ENCODE assay signal across 9 cellular contexts in genomic region chr10:90288403-90288933, GRCh38.
DNase-seq lines count a peak whose midpoint lies in the region; ATAC-seq and TF ChIP-seq lines count a peak whose summit lies in the region.
"Had no signal": no experiment of that assay in that cellular context is flagged by ENCODE, and none has a peak within 500 bp of the region (broad histone marks: within the 10 kb centered on the region; RNA-seq: fewer than 3 reads in every experiment).

No MANE protein-coding gene starts in this region.

- peak; percentile 12 for DNase-seq in GM12865 (ENCODE audit: low read depth)
- DNase-seq in MV-4-11 (lab: John Stamatoyannopoulos, UW) = peak; percentile 83
- peak; percentile 57 for DNase-seq in dermis blood vessel endothelial cell
- DNase-seq in myocyte (ENCODE audit: low read depth) = peak; percentile 21
- DNase-seq in NCI-H510A treated with DMSO at 0.1 percent for 48 hours (lab: John Stamatoyannopoulos, UW) = no peak
- no peak for DNase-seq in NCI-H187 treated with DMSO at 0.1 percent for 48 hours (lab: John Stamatoyannopoulos, UW)
- DNase-seq: PC-9 had no signal

- no peak for ATAC-seq in esophagus mucosa
- ATAC-seq in HG02798 (IDR thresholded peaks at IDR 0.05; ENCODE audit: poor library complexity, unreplicated experiment) = no peak

- no peak for TF ChIP-seq CTCF in GM12865 (IDR thresholded peaks at IDR 0.05; ENCODE audit: insufficient read depth, low read depth, low read length, missing control alignments)

- no peak overlapping the region for H3K4me3 ChIP-seq in GM12865 (ENCODE audit: low read depth, low read length)
- H3K4me3 ChIP-seq: PC-9 had no signal

Comparison
In these comparisons a context has a peak if more than half of its experiments do, and no peak if none do; other contexts are left out.
1. DNase-seq: peak in GM12865 (single experiment), MV-4-11 (single experiment), dermis blood vessel endothelial cell (single experiment) and myocyte (single experiment); none in NCI-H510A treated with DMSO at 0.1 percent for 48 hours (single experiment) and NCI-H187 treated with DMSO at 0.1 percent for 48 hours (single experiment).